ENCODE assay signal across 9 cellular contexts in the genomic region with DNA sequence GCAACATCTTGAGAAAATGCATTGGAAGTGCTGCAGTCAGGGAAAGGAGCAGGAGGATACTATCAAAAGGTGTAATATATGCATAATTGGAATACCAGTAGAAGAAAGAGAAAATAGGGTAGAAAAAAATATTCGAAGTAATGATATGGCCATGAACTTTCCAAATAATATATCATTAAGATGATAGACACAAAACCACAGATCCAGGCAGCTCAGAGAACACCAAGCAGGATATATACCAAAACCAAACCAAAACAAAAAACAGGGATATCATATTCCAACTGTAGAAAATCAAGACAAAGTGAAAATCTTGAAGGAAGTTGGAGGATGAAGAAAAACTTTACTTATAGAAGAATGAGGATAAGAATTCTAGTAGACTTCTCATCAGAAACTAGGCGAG. TPM values are rescaled to one million over a fixed set of nuclear protein-coding genes. Genes with fewer than 3 reads are reported as not detected.
"Had no signal": no experiment of that assay in that cellular context is flagged by ENCODE, and none has a peak within 500 bp of the region (broad histone marks: within the 10 kb centered on the region; RNA-seq: fewer than 3 reads in every experiment).

No MANE protein-coding gene starts in this region.

- FAIRE-seq: G401.6, GM12878, GM12891, GM12892, GM18507, GM19239 had no signal

- DNase-seq: GDM1, GF-D8 had no signal

- H3K4me3 ChIP-seq: GM12878 had no signal

- ATAC-seq: GM12878 had no signal

RNA-seq across cellular contexts. Expression of gene PCYT1B, which starts 36.9 kb away (rescaled TPM):
- total RNA-seq: G401 had no signal
- polyA plus RNA-seq: GM12878 had no signal
